Comparison of ENCODE assay signal across 1 cellular context in the genomic region with DNA sequence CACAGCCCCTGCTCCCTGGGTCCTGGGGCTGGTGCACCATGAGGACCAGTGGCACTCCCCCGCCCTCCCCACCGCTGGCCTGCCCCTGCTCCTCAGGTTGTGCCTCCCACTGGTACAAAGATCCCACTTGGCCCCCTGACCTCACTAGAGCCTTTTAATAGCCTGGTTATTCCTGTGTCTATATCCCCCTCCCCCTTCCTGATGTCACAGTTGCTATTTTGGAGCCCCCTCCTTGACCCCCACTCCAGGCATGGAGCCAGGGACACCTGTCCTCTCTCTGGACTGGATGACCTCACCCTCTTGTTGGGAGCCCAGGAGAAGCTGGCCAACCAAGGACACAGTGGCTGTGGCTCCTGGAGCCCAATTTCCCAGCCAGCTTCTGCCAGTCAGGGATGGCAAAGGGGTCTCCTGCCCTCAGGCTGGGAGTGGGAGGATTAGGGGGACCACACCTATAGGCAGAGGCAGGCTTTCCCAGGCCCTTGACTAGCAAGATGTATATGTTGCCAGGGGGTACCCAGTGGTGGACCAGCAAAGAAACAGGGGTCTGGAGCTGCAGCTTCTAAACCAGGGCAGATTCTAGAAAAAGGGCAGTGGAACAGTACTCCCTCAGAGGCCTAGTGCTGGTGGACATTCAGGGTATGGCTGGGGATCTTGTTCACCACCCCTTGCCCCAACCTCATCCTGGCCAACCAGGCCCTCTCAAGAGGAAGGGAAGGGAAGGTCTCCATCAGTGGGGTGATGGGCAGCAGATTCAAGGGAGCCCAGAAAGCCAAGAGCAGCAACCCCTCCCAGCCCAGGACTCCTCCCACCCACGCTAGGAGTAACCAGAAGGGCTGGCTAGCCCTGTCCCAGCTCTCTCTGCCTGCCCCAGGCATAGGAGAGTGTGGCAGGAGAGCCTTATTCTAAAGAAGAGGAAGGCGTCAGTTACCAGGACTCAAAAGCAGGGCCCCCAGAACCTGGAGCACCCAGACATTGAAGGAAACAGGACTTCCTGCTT.
TF ChIP-seq lines count a peak whose summit lies in the region.

No MANE protein-coding gene starts in this region.

TF ChIP-seq in HepG2, 621 proteins besides CTCF, POLR2A, EP300 and RAD21 (continued from another document and continues in another):
- TF ChIP-seq, protein P1, sequence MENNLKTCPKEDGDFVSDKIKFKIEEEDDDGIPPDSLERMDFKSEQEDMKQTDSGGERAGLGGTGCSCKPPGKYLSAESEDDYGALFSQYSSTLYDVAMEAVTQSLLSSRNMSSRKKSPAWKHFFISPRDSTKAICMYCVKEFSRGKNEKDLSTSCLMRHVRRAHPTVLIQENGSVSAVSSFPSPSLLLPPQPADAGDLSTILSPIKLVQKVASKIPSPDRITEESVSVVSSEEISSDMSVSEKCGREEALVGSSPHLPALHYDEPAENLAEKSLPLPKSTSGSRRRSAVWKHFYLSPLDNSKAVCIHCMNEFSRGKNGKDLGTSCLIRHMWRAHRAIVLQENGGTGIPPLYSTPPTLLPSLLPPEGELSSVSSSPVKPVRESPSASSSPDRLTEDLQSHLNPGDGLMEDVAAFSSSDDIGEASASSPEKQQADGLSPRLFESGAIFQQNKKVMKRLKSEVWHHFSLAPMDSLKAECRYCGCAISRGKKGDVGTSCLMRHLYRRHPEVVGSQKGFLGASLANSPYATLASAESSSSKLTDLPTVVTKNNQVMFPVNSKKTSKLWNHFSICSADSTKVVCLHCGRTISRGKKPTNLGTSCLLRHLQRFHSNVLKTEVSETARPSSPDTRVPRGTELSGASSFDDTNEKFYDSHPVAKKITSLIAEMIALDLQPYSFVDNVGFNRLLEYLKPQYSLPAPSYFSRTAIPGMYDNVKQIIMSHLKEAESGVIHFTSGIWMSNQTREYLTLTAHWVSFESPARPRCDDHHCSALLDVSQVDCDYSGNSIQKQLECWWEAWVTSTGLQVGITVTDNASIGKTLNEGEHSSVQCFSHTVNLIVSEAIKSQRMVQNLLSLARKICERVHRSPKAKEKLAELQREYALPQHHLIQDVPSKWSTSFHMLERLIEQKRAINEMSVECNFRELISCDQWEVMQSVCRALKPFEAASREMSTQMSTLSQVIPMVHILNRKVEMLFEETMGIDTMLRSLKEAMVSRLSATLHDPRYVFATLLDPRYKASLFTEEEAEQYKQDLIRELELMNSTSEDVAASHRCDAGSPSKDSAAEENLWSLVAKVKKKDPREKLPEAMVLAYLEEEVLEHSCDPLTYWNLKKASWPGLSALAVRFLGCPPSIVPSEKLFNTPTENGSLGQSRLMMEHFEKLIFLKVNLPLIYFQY (CRISPR knock-in tag; IDR thresholded peaks at IDR 0.05; ENCODE audit: borderline replicate concordance): no peak
- TF ChIP-seq ZSCAN25 (CRISPR knock-in tag; IDR thresholded peaks at IDR 0.05) (no peak), SAP130 (CRISPR knock-in tag; IDR thresholded peaks at IDR 0.05; ENCODE audit: low read depth) (peak; percentile 24), ATF7 (IDR thresholded peaks at IDR 0.05) (no peak), ATF7 (CRISPR knock-in tag; IDR thresholded peaks at IDR 0.05) (peak; percentile 78; the same call in 1 of the 2 replicates), EED (CRISPR knock-in tag; IDR thresholded peaks at IDR 0.05) (peak; percentile 44; the same call in 1 of the 2 replicates), ZNF672 (CRISPR knock-in tag; IDR thresholded peaks at IDR 0.05) (no peak), TIGD3 (CRISPR knock-in tag; IDR thresholded peaks at IDR 0.05; ENCODE audit: borderline replicate concordance) (no peak), ZNF556 (CRISPR knock-in tag; IDR thresholded peaks at IDR 0.05; ENCODE audit: borderline replicate concordance) (no peak), ZNF432 (CRISPR knock-in tag; IDR thresholded peaks at IDR 0.05; ENCODE audit: borderline replicate concordance) (no peak), ZFX (CRISPR knock-in tag; IDR thresholded peaks at IDR 0.05; ENCODE audit: low read depth) (peak; percentile 32; the same call in 1 of the 2 replicates), ZNF280B (CRISPR knock-in tag; IDR thresholded peaks at IDR 0.05; ENCODE audit: borderline replicate concordance) (peak; percentile 20; the same call in 1 of the 2 replicates), ZNF235 (CRISPR knock-in tag; IDR thresholded peaks at IDR 0.05; ENCODE audit: borderline replicate concordance) (no peak), ARHGAP35 (CRISPR knock-in tag; IDR thresholded peaks at IDR 0.05; ENCODE audit: borderline replicate concordance) (no peak), SAFB2 (CRISPR knock-in tag; IDR thresholded peaks at IDR 0.05; ENCODE audit: borderline replicate concordance, low read depth) (no peak), XRCC5 (optimal IDR thresholded peaks at IDR 0.05; ENCODE audit: low read length) (peak; percentile 53), ZNF572 (CRISPR knock-in tag; IDR thresholded peaks at IDR 0.05) (0 out of 2 replicates have a peak, but pooled peaks have one; percentile 62), REST (IDR thresholded peaks at IDR 0.05; ENCODE audit: borderline replicate concordance in 1 of 2, low read depth in 1 of 2, low read length in 2 of 2) (no peak), PLSCR1 (CRISPR knock-in tag; IDR thresholded peaks at IDR 0.05; ENCODE audit: borderline replicate concordance) (no peak), ZUFSP (CRISPR knock-in tag; IDR thresholded peaks at IDR 0.05; ENCODE audit: borderline replicate concordance) (no peak), RARA (CRISPR knock-in tag; IDR thresholded peaks at IDR 0.05) (peak; percentile 49; the same call in 1 of the 2 replicates), RFXAP (CRISPR knock-in tag; IDR thresholded peaks at IDR 0.05; ENCODE audit: borderline replicate concordance) (no peak), ZNF263 (CRISPR knock-in tag; IDR thresholded peaks at IDR 0.05) (0 out of 2 replicates have a peak, but pooled peaks have one; percentile 46), NCOR1 (IDR thresholded peaks at IDR 0.05; ENCODE audit: borderline replicate concordance, low read length) (0 out of 2 replicates have a peak, but pooled peaks have one; percentile 24), PAXIP1 (CRISPR knock-in tag; conservative IDR thresholded peaks at IDR 0.05) (peak; percentile 66), SOX5 (CRISPR knock-in tag; IDR thresholded peaks at IDR 0.05; ENCODE audit: borderline replicate concordance) (no peak), ZSCAN31 (CRISPR knock-in tag; IDR thresholded peaks at IDR 0.05; ENCODE audit: low read depth) (0 out of 2 replicates have a peak, but pooled peaks have one; percentile 19), CREB1 (IDR thresholded peaks at IDR 0.05) (no peak), CREB1 (CRISPR knock-in tag; IDR thresholded peaks at IDR 0.05) (no peak), MED1 (CRISPR knock-in tag; IDR thresholded peaks at IDR 0.05) (no peak), STAT5B (CRISPR knock-in tag; IDR thresholded peaks at IDR 0.05) (no peak), GABPB1 (CRISPR knock-in tag; IDR thresholded peaks at IDR 0.05) (no peak), SRY (CRISPR knock-in tag; IDR thresholded peaks at IDR 0.05) (no peak)
- TF ChIP-seq, protein P2, sequence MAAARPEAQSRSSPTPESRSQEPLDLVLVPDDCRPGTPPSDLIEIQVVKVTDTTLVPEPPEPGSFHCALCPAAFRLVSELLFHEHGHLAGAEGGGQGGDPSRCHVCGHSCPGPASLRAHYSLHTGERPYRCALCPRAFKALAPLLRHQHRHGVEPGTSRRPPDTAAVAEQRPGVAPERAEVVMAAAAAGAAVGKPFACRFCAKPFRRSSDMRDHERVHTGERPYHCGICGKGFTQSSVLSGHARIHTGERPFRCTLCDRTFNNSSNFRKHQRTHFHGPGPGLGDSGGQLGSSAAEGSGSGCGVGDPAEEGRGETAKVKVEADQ (CRISPR knock-in tag; IDR thresholded peaks at IDR 0.05; ENCODE audit: borderline replicate concordance): 0 out of 2 replicates have a peak, but pooled peaks have one; percentile 19
- TF ChIP-seq, protein P3, sequence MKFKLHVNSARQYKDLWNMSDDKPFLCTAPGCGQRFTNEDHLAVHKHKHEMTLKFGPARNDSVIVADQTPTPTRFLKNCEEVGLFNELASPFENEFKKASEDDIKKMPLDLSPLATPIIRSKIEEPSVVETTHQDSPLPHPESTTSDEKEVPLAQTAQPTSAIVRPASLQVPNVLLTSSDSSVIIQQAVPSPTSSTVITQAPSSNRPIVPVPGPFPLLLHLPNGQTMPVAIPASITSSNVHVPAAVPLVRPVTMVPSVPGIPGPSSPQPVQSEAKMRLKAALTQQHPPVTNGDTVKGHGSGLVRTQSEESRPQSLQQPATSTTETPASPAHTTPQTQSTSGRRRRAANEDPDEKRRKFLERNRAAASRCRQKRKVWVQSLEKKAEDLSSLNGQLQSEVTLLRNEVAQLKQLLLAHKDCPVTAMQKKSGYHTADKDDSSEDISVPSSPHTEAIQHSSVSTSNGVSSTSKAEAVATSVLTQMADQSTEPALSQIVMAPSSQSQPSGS (CRISPR knock-in tag; IDR thresholded peaks at IDR 0.05): peak; percentile 65; the same call in 1 of the 2 replicates
